Comparison of ENCODE assay signal across 8 cellular contexts in the genomic region with DNA sequence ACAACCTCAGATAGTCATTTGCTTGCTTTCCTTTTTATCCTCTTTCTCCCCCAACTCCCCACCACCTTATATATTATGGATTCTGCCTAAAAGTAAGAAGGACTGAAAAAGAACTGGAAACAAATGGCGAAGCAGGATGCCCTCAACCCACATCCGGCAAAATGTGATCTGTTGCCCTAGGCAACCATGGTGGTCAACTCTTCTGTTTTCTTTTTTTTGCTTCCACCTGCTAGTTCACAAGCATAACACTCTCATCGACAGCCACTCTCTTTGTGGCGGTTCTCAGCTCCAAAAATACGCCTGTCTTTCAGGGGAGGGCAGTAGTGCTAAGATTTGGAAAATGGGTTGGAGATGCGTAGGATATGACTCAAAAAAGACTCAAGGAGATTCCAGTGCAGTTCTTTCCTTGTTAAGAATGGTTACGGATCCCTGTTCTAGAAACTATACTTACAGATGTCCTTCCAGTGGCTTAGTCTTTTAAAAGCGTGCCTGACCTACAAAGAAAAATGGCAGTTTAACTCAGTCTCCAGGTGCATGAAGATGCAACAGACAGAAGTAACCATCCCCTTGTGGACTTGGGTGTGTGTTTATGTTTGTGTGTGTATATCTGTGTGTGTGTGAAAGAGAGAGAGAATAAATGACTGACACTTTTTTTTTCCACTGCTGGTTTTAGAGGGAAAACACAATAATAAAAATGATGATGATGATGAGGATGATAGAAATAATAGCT. TPM values are rescaled to one million over a fixed set of nuclear protein-coding genes. Genes with fewer than 3 reads are reported as not detected.
DNase-seq lines count a peak whose midpoint lies in the region; ATAC-seq and TF ChIP-seq lines count a peak whose summit lies in the region.
"Had no signal": no experiment of that assay in that cellular context is flagged by ENCODE, and none has a peak within 500 bp of the region (broad histone marks: within the 10 kb centered on the region; RNA-seq: fewer than 3 reads in every experiment).

No MANE protein-coding gene starts in this region.

- no peak overlapping the region for H3K4me3 ChIP-seq in heart right ventricle
- H3K4me3 ChIP-seq: SK-N-MC had no signal

- peak; percentile 53 for DNase-seq in activated CD4-positive, CD25-positive, alpha-beta regulatory T cell treated with anti-CD3 and anti-CD28 coated beads, Interleukin-2, amount 50 U/mL, for 72 hours
- DNase-seq in natural killer cell treated with Interleukin-12 subunit alpha and Interleukin-12 subunit beta and Interleukin-15 and Interleukin-18, amount 100 ng/mL, for 72 hours (ENCODE audit: low spot score) = peak; percentile 78
- DNase-seq in heart right ventricle = no peak
- no peak for DNase-seq in RKO (ENCODE audit: low spot score)
- DNase-seq in HEK293T (ENCODE audit: extremely low spot score) = no peak

- H3K36me3 ChIP-seq in heart right ventricle = peaks cover 0 to 6% (median 0%) of the 10 kb centered on the region in 9 donors

- no peaks in the 10 kb centered on the region for H3K27me3 Mint-ChIP-seq in natural killer cell treated with Interleukin-12 subunit alpha and Interleukin-12 subunit beta and Interleukin-15 and Interleukin-18, amount 100 ng/mL, for 72 hours

- intact Hi-C loops in heart right ventricle (cut with DNase I) = no loop called here

- peak overlapping the region; percentile 81 for H3K4me3 Mint-ChIP-seq in natural killer cell treated with Interleukin-12 subunit alpha and Interleukin-12 subunit beta and Interleukin-15 and Interleukin-18, amount 100 ng/mL, for 72 hours

- peak overlapping the region; percentile 89 to 92 for H3K27ac Mint-ChIP-seq in natural killer cell treated with Interleukin-12 subunit alpha and Interleukin-12 subunit beta and Interleukin-15 and Interleukin-18, amount 100 ng/mL, for 72 hours

- peaks cover 0 to 53% (median 0%) of the 10 kb centered on the region in 9 donors for H3K4me1 ChIP-seq in heart right ventricle

- CTCF ChIA-PET in HEK293T (lab: Yijun Ruan, JAX) = no interaction called here

- peaks cover 10% of the 10 kb centered on the region for H3K9me3 Mint-ChIP-seq in natural killer cell treated with Interleukin-12 subunit alpha and Interleukin-12 subunit beta and Interleukin-15 and Interleukin-18, amount 100 ng/mL, for 72 hours

- TF ChIP-seq CTCF in heart right ventricle (IDR thresholded peaks at IDR 0.05) = no peak

- peak overlapping the region in 1 of 10 donors; percentile 63 for H3K27ac ChIP-seq in heart right ventricle
- H3K27ac ChIP-seq: SK-N-MC had no signal

- H3K4me1 Mint-ChIP-seq in natural killer cell treated with Interleukin-12 subunit alpha and Interleukin-12 subunit beta and Interleukin-15 and Interleukin-18, amount 100 ng/mL, for 72 hours (ENCODE audit: low read depth in 2 of 2) = peaks cover 72 to 86% of the 10 kb centered on the region in 2 donors

- ATAC-seq in GM19372 (IDR thresholded peaks at IDR 0.05; ENCODE audit: low read depth, unreplicated experiment) = peak; percentile 91
- peak; percentile 88 for ATAC-seq in HG03066 (IDR thresholded peaks at IDR 0.05; ENCODE audit: low read depth, unreplicated experiment)
- peak; percentile 60 to 70 for ATAC-seq in natural killer cell treated with Interleukin-12 subunit alpha and Interleukin-12 subunit beta and Interleukin-15 and Interleukin-18, amount 100 ng/mL, for 72 hours
- no peak for ATAC-seq in heart right ventricle

- H3K36me3 Mint-ChIP-seq in natural killer cell treated with Interleukin-12 subunit alpha and Interleukin-12 subunit beta and Interleukin-15 and Interleukin-18, amount 100 ng/mL, for 72 hours = peaks cover 22% of the 10 kb centered on the region

- POLR2A ChIA-PET in HEK293T (lab: Yijun Ruan, JAX) = no interaction called here

- WGBS in heart right ventricle, 2 donors = 73% methylated on average over 8 of the region's 8 CpGs

- H3K9me3 ChIP-seq in heart right ventricle = no peaks in the 10 kb centered on the region

- H3K27me3 ChIP-seq in heart right ventricle = no peaks in the 10 kb centered on the region

TF ChIP-seq in HEK293T, 16 proteins besides CTCF, POLR2A, EP300 and RAD21:
- TF ChIP-seq ELF4 (IDR thresholded peaks at IDR 0.05) (no peak), BHLHE40 (IDR thresholded peaks at IDR 0.05; ENCODE audit: borderline replicate concordance) (no peak), LEF1 (IDR thresholded peaks at IDR 0.05; ENCODE audit: borderline replicate concordance) (no peak)
TF ChIP-seq in HEK293T: peak in this region for 0.

RNA-seq across cellular contexts. Expression of gene APBB1IP, which starts 10.7 kb away (rescaled TPM):
- total RNA-seq in natural killer cell treated with Interleukin-12 subunit alpha and Interleukin-12 subunit beta and Interleukin-15 and Interleukin-18, amount 100 ng/mL, for 72 hours = 10 to 100 TPM; 42.2 to 58.0 TPM
- 10 to 100 TPM in 1 of 10 donors, 1 to 10 TPM in 7, under 1 TPM in 2; 0.81 to 11.9 (median 2.0) TPM for total RNA-seq in heart right ventricle
- polyA plus RNA-seq in heart right ventricle = 1 to 10 TPM; 1.2 to 1.7 TPM

Comparison
In these comparisons a context has a peak if more than half of its experiments do, and no peak if none do; other contexts are left out.
1. ATAC-seq: peak in GM19372 (single experiment), HG03066 (single experiment) and natural killer cell treated with Interleukin-12 subunit alpha and Interleukin-12 subunit beta and Interleukin-15 and Interleukin-18, amount 100 ng/mL, for 72 hours (2 of 2); none in heart right ventricle (0 of 8).
2. DNase-seq: peak in activated CD4-positive, CD25-positive, alpha-beta regulatory T cell treated with anti-CD3 and anti-CD28 coated beads, Interleukin-2, amount 50 U/mL, for 72 hours (single experiment) and natural killer cell treated with Interleukin-12 subunit alpha and Interleukin-12 subunit beta and Interleukin-15 and Interleukin-18, amount 100 ng/mL, for 72 hours (single experiment); none in heart right ventricle (0 of 2), RKO (single experiment) and HEK293T (single experiment).